Comparison of ENCODE assay signal across 9 cellular contexts in genomic region chr5:173293817-173294672, GRCh38. TPM values are rescaled to one million over a fixed set of nuclear protein-coding genes. Genes with fewer than 3 reads are reported as not detected.
A peak's percentile ranks its signal among the peaks of the same experiment; 100 is the strongest.
DNase-seq lines count a peak whose midpoint lies in the region; ATAC-seq, FAIRE-seq and TF ChIP-seq lines count a peak whose summit lies in the region.
"Had no signal": no experiment of that assay in that cellular context is flagged by ENCODE, and none has a peak within 500 bp of the region (broad histone marks: within the 10 kb centered on the region; RNA-seq: fewer than 3 reads in every experiment).

No MANE protein-coding gene starts in this region.

- H3K27me3 ChIP-seq in SJCRH30, result no peaks in the 10 kb centered on the region
- H3K27me3 ChIP-seq in parathyroid adenoma (ENCODE audit: control insufficient read depth, insufficient read depth, low read length), result no peaks in the 10 kb centered on the region
- peaks cover 0 to 41% of the 10 kb centered on the region in 2 donors for H3K27me3 ChIP-seq in tibial nerve

- TF ChIP-seq CTCF in D721Med (IDR thresholded peaks at IDR 0.05; ENCODE audit: insufficient read depth, missing control alignments), result peak; percentile 92
- peak; percentile 90 for TF ChIP-seq CTCF in LNCaP clone FGC (IDR thresholded peaks at IDR 0.05; ENCODE audit: control insufficient read depth, extremely low read depth, insufficient read depth)
- peak; percentile 92 for TF ChIP-seq CTCF in parathyroid adenoma (IDR thresholded peaks at IDR 0.05)
- peak; percentile 77 to 93 (median 87) for TF ChIP-seq CTCF in tibial nerve (IDR thresholded peaks at IDR 0.05)

- DNase-seq in D721Med (ENCODE audit: insufficient read length, low spot score), result peak; percentile 60
- no peak for DNase-seq in LNCaP clone FGC (ENCODE audit: low read depth)
- DNase-seq in SJCRH30, result peak; percentile 83 to 96
- DNase-seq in activated gamma-delta T cell treated with anti-CD3 and anti-CD28 coated beads, Interleukin-2, amount 50 U/mL, for 16 hours (ENCODE audit: low read depth), result peak; percentile 37
- DNase-seq in germinal center (ENCODE audit: low spot score), result peak; percentile 67
- peak; percentile 54 to 91 for DNase-seq in tibial nerve (ENCODE audit: low spot score in 2 of 2)

- peak in 1 of 2 donors; percentile 47 for TF ChIP-seq EP300 in tibial nerve (IDR thresholded peaks at IDR 0.05)

- H3K79me2 ChIP-seq in parathyroid adenoma, result no peaks in the 10 kb centered on the region

- peak; percentile 77 for ATAC-seq in GM21619 (IDR thresholded peaks at IDR 0.05; ENCODE audit: unreplicated experiment)

- FAIRE-seq in D721Med (lab: Jason Lieb, UNC), result no peak
- FAIRE-seq: islet of Langerhans had no signal

- WGBS in tibial nerve, 2 donors, result 15 to 21% methylated on average over 36 of the region's 37 CpGs

- H3K9me3 ChIP-seq in SJCRH30 (replicated peaks), result no peaks in the 10 kb centered on the region
- no peaks in the 10 kb centered on the region for H3K9me3 ChIP-seq in parathyroid adenoma (ENCODE audit: control insufficient read depth, low read length)
- no peaks in the 10 kb centered on the region for H3K9me3 ChIP-seq in tibial nerve

- peaks cover 57% of the 10 kb centered on the region for H3K4me1 ChIP-seq in SJCRH30
- H3K4me1 ChIP-seq in parathyroid adenoma, result peaks cover 8% of the 10 kb centered on the region
- H3K4me1 ChIP-seq in tibial nerve, result peaks cover 0 to 20% (median 5%) of the 10 kb centered on the region in 4 donors

- H3K4me3 ChIP-seq in LNCaP clone FGC (ENCODE audit: low read depth, low read length) (0 out of 2 replicates have a peak overlapping the region, but pooled peaks have one; percentile 20), SJCRH30 (peak overlapping the region; percentile 37), parathyroid adenoma (ENCODE audit: low read depth, low read length) (no peak overlapping the region), tibial nerve (no peak overlapping the region)

- H3K27ac ChIP-seq in SJCRH30 (peak overlapping the region; percentile 34), parathyroid adenoma (no peak overlapping the region), tibial nerve (no peak overlapping the region)

- peak overlapping the region; percentile 69 for H2AFZ ChIP-seq in parathyroid adenoma

- H3K4me2 ChIP-seq in parathyroid adenoma (ENCODE audit: low read length), result peak overlapping the region; percentile 62

- no peak for TF ChIP-seq POLR2A in tibial nerve (IDR thresholded peaks at IDR 0.05)

- H3K36me3 ChIP-seq in SJCRH30, result no peaks in the 10 kb centered on the region
- H3K36me3 ChIP-seq in parathyroid adenoma (ENCODE audit: control insufficient read depth, insufficient read depth, low read length), result no peaks in the 10 kb centered on the region
- no peaks in the 10 kb centered on the region for H3K36me3 ChIP-seq in tibial nerve

- H3K9ac ChIP-seq in parathyroid adenoma, result no peak overlapping the region

RNA-seq across cellular contexts. Expression of gene STC2, which starts 34.2 kb away (rescaled TPM):
- 114 TPM in 2 replicates for total RNA-seq in SJCRH30 (2014; rRNA removed; shearing (Covaris generic))
- 1 to 10 TPM in 3 of 4 donors, under 1 TPM in 1; 0.90 to 3.9 (median 1.2) TPM for total RNA-seq in tibial nerve

RNA-seq across cellular contexts. Expression of gene NKX2-5, which starts 59.0 kb away (rescaled TPM):
- total RNA-seq in SJCRH30 (2014; rRNA removed; shearing (Covaris generic)), result 25.6 and 26.7 TPM in 2 replicates
- not detected for total RNA-seq in tibial nerve

Comparison
In these comparisons a context has a peak if more than half of its experiments do, and no peak if none do; other contexts are left out.
1. H3K4me3 ChIP-seq: peak in LNCaP clone FGC (single experiment) and SJCRH30 (single experiment); none in parathyroid adenoma (single experiment) and tibial nerve (0 of 4).
2. RNA of gene STC2, which starts 34.2 kb away (total RNA-seq): 114 TPM in SJCRH30; 0.90 to 3.9 TPM in tibial nerve; every median in the first group is over 10 times any median in the second.
3. RNA of gene NKX2-5, which starts 59.0 kb away (total RNA-seq): 25.6 to 26.7 TPM in SJCRH30; not detected in tibial nerve; every median in the first group is over 10 times any median in the second.
4. Peak in every context shown above with its lines, with median percentiles within 50 percentile points of each other: CTCF ChIP-seq.